13 cellular contexts compared by ENCODE assay signal in the genomic region with DNA sequence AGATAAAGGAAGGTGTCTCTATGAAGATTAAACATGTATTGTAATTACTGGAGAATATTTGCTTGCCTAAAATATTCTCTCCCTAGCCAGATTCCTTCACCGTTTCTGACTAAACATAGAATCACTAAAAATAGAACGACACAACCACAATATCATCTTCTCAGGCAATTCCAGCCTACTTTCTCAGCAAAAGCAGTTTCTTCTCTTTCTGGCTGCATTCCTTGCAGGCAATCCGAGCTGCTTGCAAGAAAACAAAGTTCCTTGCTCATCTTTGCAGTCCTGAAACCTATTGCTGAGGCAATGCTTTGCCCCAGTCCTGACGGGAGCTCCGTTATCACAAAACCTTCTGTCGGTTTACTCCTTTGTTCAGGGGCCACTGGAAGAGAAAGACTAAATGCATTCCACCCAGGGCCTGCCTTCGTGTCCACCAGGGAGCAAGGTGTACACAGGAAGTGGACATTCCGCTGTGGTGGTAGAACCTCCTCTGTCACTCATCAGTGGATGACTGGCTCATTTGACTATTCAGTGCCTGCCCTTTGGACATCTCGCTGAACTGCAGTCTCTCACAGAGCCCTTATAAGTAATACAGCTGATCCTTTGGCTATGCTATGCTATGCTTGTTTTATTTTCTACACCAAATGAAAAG.
A peak's percentile ranks its signal among the peaks of the same experiment; 100 is the strongest.
DNase-seq lines count a peak whose midpoint lies in the region; ATAC-seq and TF ChIP-seq lines count a peak whose summit lies in the region.
"Had no signal": no experiment of that assay in that cellular context is flagged by ENCODE, and none has a peak within 500 bp of the region (broad histone marks: within the 10 kb centered on the region; RNA-seq: fewer than 3 reads in every experiment).

No MANE protein-coding gene starts in this region.

- no peaks in the 10 kb centered on the region for H3K9me3 ChIP-seq in PC-9 (ENCODE audit: insufficient read depth, low read depth)
- H3K9me3 ChIP-seq: tibial nerve had no signal

- POLR2A ChIA-PET in PC-9 (lab: Charles Lee; ENCODE audit: unreplicated experiment), result no interaction called here

- no peaks in the 10 kb centered on the region for H4K20me1 ChIP-seq in PC-9 (ENCODE audit: insufficient read depth)

- H3K27me3 ChIP-seq in H7 (ENCODE audit: control insufficient read depth, insufficient read depth, low read length) (no peaks in the 10 kb centered on the region), PC-9 (ENCODE audit: insufficient read depth, low read depth) (no peaks in the 10 kb centered on the region)
- H3K27me3 ChIP-seq: tibial nerve had no signal

- DNase-seq in H7, result peak; percentile 5
- DNase-seq in amniotic epithelial cell (ENCODE audit: low read depth), result peak; percentile 7
- peak; percentile 21 for DNase-seq in left ventricle myocardium superior
- DNase-seq in renal cortical epithelial cell (ENCODE audit: low read depth), result peak; percentile 47
- DNase-seq in activated CD4-positive, CD25-positive, alpha-beta regulatory T cell (lab: John Stamatoyannopoulos, UW), result no peak
- DNase-seq in stimulated activated CD4-positive, alpha-beta T cell treated with anti-CD3 and anti-CD28 coated beads, Interleukin-4, amount 100 ng/mL, for 1 hour, result no peak
- DNase-seq in PC-9, result no peak
- DNase-seq: activated CD4-positive, alpha-beta T cell treated with anti-CD3 and anti-CD28 coated beads, Interleukin-2, amount 50 U/mL, for 48 hours; effector memory CD4-positive, alpha-beta T cell; NCI-H524 had no signal

- H3K4me3 ChIP-seq in H7 (ENCODE audit: insufficient read depth, low read depth, low read length) (no peak overlapping the region), PC-9 (no peak overlapping the region)
- H3K4me3 ChIP-seq: tibial nerve had no signal

- H3K36me3 ChIP-seq in H7 (replicated peaks; ENCODE audit: control insufficient read depth, insufficient read depth, low read length) (no peaks in the 10 kb centered on the region), PC-9 (ENCODE audit: low read depth) (no peaks in the 10 kb centered on the region)
- H3K36me3 ChIP-seq: tibial nerve had no signal

- no peak for TF ChIP-seq CTCF in PC-9 (conservative IDR thresholded peaks at IDR 0.05)

- BruUV-seq in PC-9 (replicated peaks; lab: Mats Ljungman, UMichigan), result no TSS peak

- H3K4me1 ChIP-seq in PC-9 (replicated peaks; ENCODE audit: insufficient read depth), result no peaks in the 10 kb centered on the region
- H3K4me1 ChIP-seq: tibial nerve had no signal

- H3F3A ChIP-seq in PC-9 (ENCODE audit: insufficient read depth, low read depth), result no peaks in the 10 kb centered on the region

- no peak overlapping the region for H3K27ac ChIP-seq in PC-9
- H3K27ac ChIP-seq: tibial nerve had no signal

- no peaks in the 10 kb centered on the region for H3K9me2 ChIP-seq in PC-9 (ENCODE audit: insufficient read depth)

- no peak overlapping the region for H2AFZ ChIP-seq in PC-9

- CTCF ChIA-PET in PC-9 (lab: Charles Lee), result no interaction called here

- intact Hi-C loops in left ventricle myocardium superior (cut with micrococcal nuclease) (no loop called here), PC-9 (cut with micrococcal nuclease; ENCODE audit: unreplicated experiment) (no loop called here)

- H3K4me2 ChIP-seq in PC-9, result no peak overlapping the region

- no peaks in the 10 kb centered on the region for H3K79me2 ChIP-seq in PC-9 (ENCODE audit: low read depth)

- ATAC-seq in left ventricle myocardium superior, result peak; percentile 71
- no peak for ATAC-seq in HG02571 (IDR thresholded peaks at IDR 0.05; ENCODE audit: unreplicated experiment)
- ATAC-seq: activated naive CD4-positive, alpha-beta T cell treated with anti-CD3 and anti-CD28 coated beads, Interleukin-2, amount 50 U/mL, for 72 hours had no signal

Comparison
In these comparisons a context has a peak if more than half of its experiments do, and no peak if none do; other contexts are left out.
1. DNase-seq: peak in H7 (single experiment), amniotic epithelial cell (single experiment), left ventricle myocardium superior (single experiment) and renal cortical epithelial cell (single experiment); none in activated CD4-positive, CD25-positive, alpha-beta regulatory T cell (0 of 4), stimulated activated CD4-positive, alpha-beta T cell treated with anti-CD3 and anti-CD28 coated beads, Interleukin-4, amount 100 ng/mL, for 1 hour (single experiment) and PC-9 (0 of 2).